ENCODE assay signal across 21 cellular contexts in the genomic region with DNA sequence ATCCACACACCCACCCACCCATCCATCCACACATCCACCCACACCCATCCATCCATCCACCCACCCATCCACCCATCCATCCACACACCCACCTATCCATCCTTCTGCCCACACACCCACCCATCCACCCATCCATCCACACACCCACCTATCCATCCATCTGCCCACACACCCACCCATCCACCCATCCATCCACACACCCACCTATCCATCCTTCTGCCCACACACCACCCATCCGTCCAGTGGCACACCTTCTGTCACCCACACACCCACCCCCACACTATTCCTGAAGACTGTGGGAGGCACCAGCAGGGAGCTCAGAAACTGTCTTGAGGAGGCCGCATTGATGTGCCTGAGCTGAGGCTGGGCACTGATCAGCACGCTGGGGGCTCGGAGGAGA. TPM values are rescaled to one million over a fixed set of nuclear protein-coding genes. Genes with fewer than 3 reads are reported as not detected.
DNase-seq lines count a peak whose midpoint lies in the region; ATAC-seq lines count a peak whose summit lies in the region.
"Had no signal": no experiment of that assay in that cellular context is flagged by ENCODE, and none has a peak within 500 bp of the region (broad histone marks: within the 10 kb centered on the region; RNA-seq: fewer than 3 reads in every experiment).

No MANE protein-coding gene starts in this region.

- H3K4me3 ChIP-seq in naive thymus-derived CD4-positive, alpha-beta T cell (ENCODE audit: low read length) = no peak overlapping the region
- H3K4me3 ChIP-seq: BLaER1, HAP-1 had no signal

- intact Hi-C loops in naive thymus-derived CD4-positive, alpha-beta T cell (cut with micrococcal nuclease) = no loop called here
- intact Hi-C loops in activated CD4-positive, alpha-beta memory T cell treated with anti-CD3 and anti-CD28 coated beads for 36 hours (cut with micrococcal nuclease) = no loop called here

- H3K4me1 Mint-ChIP-seq in T-helper 2 cell treated with Interferon-gamma antibody and Interleukin-4, amounts not matched to agents 5 μg/mL and 100 μg/mL, for 36 hours (ENCODE audit: low read depth) = peaks cover under 1% of the 10 kb centered on the region
- H3K4me1 Mint-ChIP-seq in stimulated activated naive CD8-positive, alpha-beta T cell treated with anti-CD3 and anti-CD28 coated beads, Interleukin-15, amount 100 ng/mL, for 72 hours = peaks cover 7% of the 10 kb centered on the region
- peaks cover 5 to 29% (median 15%) of the 10 kb centered on the region in 7 donors for H3K4me1 Mint-ChIP-seq in naive thymus-derived CD4-positive, alpha-beta T cell
- H3K4me1 Mint-ChIP-seq in activated CD4-positive, alpha-beta memory T cell treated with anti-CD3 and anti-CD28 coated beads for 36 hours (ENCODE audit: low read depth) = peaks cover 1% of the 10 kb centered on the region
- H3K4me1 Mint-ChIP-seq: B cell had no signal

- in situ Hi-C loops in G401 (cut with HindIII; ENCODE audit: low sequenced_read_pairs) = no loop called here

- peaks cover 0 to 81% (median 12%) of the 10 kb centered on the region in 3 experiments for H3K36me3 ChIP-seq in naive thymus-derived CD4-positive, alpha-beta T cell (ENCODE audit: control insufficient read depth in 2 of 3, insufficient read depth in 3 of 3, low read length in 3 of 3)
- H3K36me3 ChIP-seq: HAP-1 had no signal

- DNase-seq in T-helper 2 cell treated with Interferon-gamma antibody and Interleukin-4, amounts not matched to agents 5 μg/mL and 100 μg/mL, for 36 hours (ENCODE audit: low spot score) = no peak
- DNase-seq in T-helper 2 cell (no peak), G401 (ENCODE audit: low spot score) (no peak)
- DNase-seq in stimulated activated naive CD8-positive, alpha-beta T cell treated with anti-CD3 and anti-CD28 coated beads, Interleukin-15, amount 100 ng/mL, for 72 hours = no peak
- no peak for DNase-seq in stimulated activated naive CD8-positive, alpha-beta T cell treated with anti-CD3 and anti-CD28 coated beads, Interleukin-15, Interleukin-2, amounts not matched to agents 100 U/mL and 50 U/mL, for 24 hours
- DNase-seq in naive thymus-derived CD4-positive, alpha-beta T cell = no peak
- DNase-seq in activated CD4-positive, alpha-beta T cell treated with anti-CD3 and anti-CD28 coated beads, Interleukin-2, amount 50 U/mL, for 48 hours = no peak
- DNase-seq in activated CD4-positive, alpha-beta memory T cell treated with anti-CD3 and anti-CD28 coated beads for 36 hours = no peak
- DNase-seq: Caco-2; CD4-positive, CD25-positive, alpha-beta regulatory T cell; CD8-positive, alpha-beta T cell; DMS153; DND-41; GDM1; GOT3 had no signal

- peaks cover 18% of the 10 kb centered on the region for H3K36me3 Mint-ChIP-seq in T-helper 2 cell treated with Interferon-gamma antibody and Interleukin-4, amounts not matched to agents 5 μg/mL and 100 μg/mL, for 36 hours (ENCODE audit: low read depth)
- peaks cover 3 to 33% (median 13%) of the 10 kb centered on the region in 5 donors for H3K36me3 Mint-ChIP-seq in naive thymus-derived CD4-positive, alpha-beta T cell
- peaks cover 20% of the 10 kb centered on the region for H3K36me3 Mint-ChIP-seq in activated CD4-positive, alpha-beta memory T cell treated with anti-CD3 and anti-CD28 coated beads for 36 hours

- POLR2A ChIA-PET in naive thymus-derived CD4-positive, alpha-beta T cell (lab: Charles Lee) = no interaction called here
- POLR2A ChIA-PET in activated CD4-positive, alpha-beta memory T cell treated with anti-CD3 and anti-CD28 coated beads for 36 hours (lab: Charles Lee) = no interaction called here

- H3K27ac ChIP-seq in naive thymus-derived CD4-positive, alpha-beta T cell (ENCODE audit: low read depth, low read length) = peak overlapping the region; percentile 14
- H3K27ac ChIP-seq: 22Rv1, C4-2B had no signal

- CTCF ChIA-PET in naive thymus-derived CD4-positive, alpha-beta T cell (lab: Charles Lee) = interaction anchor here (1.1 kb wide), 1 partner anchor 220 kb away, joined by 3 read pairs; no protein-coding TSS in a partner anchor
- CTCF ChIA-PET in activated CD4-positive, alpha-beta memory T cell treated with anti-CD3 and anti-CD28 coated beads for 36 hours (lab: Charles Lee) = no interaction called here

- peaks cover 0 to 17% of the 10 kb centered on the region in 2 donors for H3K4me1 ChIP-seq in naive thymus-derived CD4-positive, alpha-beta T cell (ENCODE audit: control insufficient read depth in 2 of 2, insufficient read depth in 2 of 2, low read length in 2 of 2)
- H3K4me1 ChIP-seq: Caco-2, HAP-1 had no signal

- H3K27me3 ChIP-seq in naive thymus-derived CD4-positive, alpha-beta T cell (ENCODE audit: control insufficient read depth in 2 of 2, insufficient read depth in 2 of 2, low read length in 2 of 2) = no peaks in the 10 kb centered on the region
- H3K27me3 ChIP-seq: BLaER1 had no signal

- H3K4me3 Mint-ChIP-seq in T-helper 2 cell treated with Interferon-gamma antibody and Interleukin-4, amounts not matched to agents 5 μg/mL and 100 μg/mL, for 36 hours = no peak overlapping the region
- no peak overlapping the region for H3K4me3 Mint-ChIP-seq in stimulated activated naive CD8-positive, alpha-beta T cell treated with anti-CD3 and anti-CD28 coated beads, Interleukin-15, amount 100 ng/mL, for 72 hours
- no peak overlapping the region for H3K4me3 Mint-ChIP-seq in naive thymus-derived CD4-positive, alpha-beta T cell
- no peak overlapping the region for H3K4me3 Mint-ChIP-seq in activated CD4-positive, alpha-beta memory T cell treated with anti-CD3 and anti-CD28 coated beads for 36 hours
- H3K4me3 Mint-ChIP-seq: B cell; CD4-positive, CD25-positive, alpha-beta regulatory T cell; CD8-positive, alpha-beta T cell had no signal

- H3K27ac Mint-ChIP-seq in T-helper 2 cell treated with Interferon-gamma antibody and Interleukin-4, amounts not matched to agents 5 μg/mL and 100 μg/mL, for 36 hours = peak overlapping the region; percentile 31
- peak overlapping the region; percentile 57 to 71 for H3K27ac Mint-ChIP-seq in stimulated activated naive CD8-positive, alpha-beta T cell treated with anti-CD3 and anti-CD28 coated beads, Interleukin-15, amount 100 ng/mL, for 72 hours
- H3K27ac Mint-ChIP-seq in naive thymus-derived CD4-positive, alpha-beta T cell = peak overlapping the region in 1 of 9 donors; percentile 59
- no peak overlapping the region for H3K27ac Mint-ChIP-seq in activated CD4-positive, alpha-beta memory T cell treated with anti-CD3 and anti-CD28 coated beads for 36 hours
- H3K27ac Mint-ChIP-seq: B cell; CD4-positive, CD25-positive, alpha-beta regulatory T cell; CD8-positive, alpha-beta T cell had no signal

- H3K9me3 Mint-ChIP-seq in T-helper 2 cell treated with Interferon-gamma antibody and Interleukin-4, amounts not matched to agents 5 μg/mL and 100 μg/mL, for 36 hours = no peaks in the 10 kb centered on the region
- H3K9me3 Mint-ChIP-seq in stimulated activated naive CD8-positive, alpha-beta T cell treated with anti-CD3 and anti-CD28 coated beads, Interleukin-15, amount 100 ng/mL, for 72 hours = no peaks in the 10 kb centered on the region
- no peaks in the 10 kb centered on the region for H3K9me3 Mint-ChIP-seq in naive thymus-derived CD4-positive, alpha-beta T cell
- H3K9me3 Mint-ChIP-seq in activated CD4-positive, alpha-beta memory T cell treated with anti-CD3 and anti-CD28 coated beads for 36 hours = no peaks in the 10 kb centered on the region
- H3K9me3 Mint-ChIP-seq: CD4-positive, CD25-positive, alpha-beta regulatory T cell; CD8-positive, alpha-beta T cell had no signal

- no peaks in the 10 kb centered on the region for H3K27me3 Mint-ChIP-seq in T-helper 2 cell treated with Interferon-gamma antibody and Interleukin-4, amounts not matched to agents 5 μg/mL and 100 μg/mL, for 36 hours (ENCODE audit: low read depth)
- H3K27me3 Mint-ChIP-seq in stimulated activated naive CD8-positive, alpha-beta T cell treated with anti-CD3 and anti-CD28 coated beads, Interleukin-15, amount 100 ng/mL, for 72 hours = no peaks in the 10 kb centered on the region
- no peaks in the 10 kb centered on the region for H3K27me3 Mint-ChIP-seq in naive thymus-derived CD4-positive, alpha-beta T cell
- no peaks in the 10 kb centered on the region for H3K27me3 Mint-ChIP-seq in activated CD4-positive, alpha-beta memory T cell treated with anti-CD3 and anti-CD28 coated beads for 36 hours
- H3K27me3 Mint-ChIP-seq: B cell; CD4-positive, CD25-positive, alpha-beta regulatory T cell had no signal

- ATAC-seq in stimulated activated naive CD8-positive, alpha-beta T cell treated with anti-CD3 and anti-CD28 coated beads, Interleukin-15, amount 100 ng/mL, for 72 hours = peak; percentile 10
- ATAC-seq in stimulated activated naive CD8-positive, alpha-beta T cell treated with anti-CD3 and anti-CD28 coated beads, Interleukin-15, Interleukin-2, amounts not matched to agents 100 U/mL and 50 U/mL, for 24 hours = no peak
- ATAC-seq in naive thymus-derived CD4-positive, alpha-beta T cell = no peak
- ATAC-seq: CD8-positive, alpha-beta T cell had no signal

- H3K9me3 ChIP-seq in naive thymus-derived CD4-positive, alpha-beta T cell (ENCODE audit: control insufficient read depth in 2 of 3, low read length in 3 of 3) = no peaks in the 10 kb centered on the region
- H3K9me3 ChIP-seq: BLaER1, Caco-2, HAP-1 had no signal

RNA-seq across cellular contexts. Expression of a gene that starts 9.1 kb away (rescaled TPM):
- 100 to 1,000 TPM in 4 of 5 experiments, 10 to 100 TPM in 1; 82.4 to 203 (median 134) TPM for total RNA-seq in naive thymus-derived CD4-positive, alpha-beta T cell
- 10 to 100 TPM; 21.0 to 32.3 TPM for polyA plus RNA-seq in naive thymus-derived CD4-positive, alpha-beta T cell
- 13.6 and 53.5 TPM in 2 replicates for total RNA-seq in G401 (2014; rRNA removed; shearing (Covaris generic))
- total RNA-seq in activated CD4-positive, alpha-beta memory T cell treated with anti-CD3 and anti-CD28 coated beads for 36 hours = 10 to 100 TPM; 34.5 to 35.3 TPM

RNA-seq across cellular contexts. Expression of a gene that starts 31.7 kb away (rescaled TPM):
- total RNA-seq in naive thymus-derived CD4-positive, alpha-beta T cell = under 1 TPM in 2 of 5 experiments, not detected in 3; 0.39 to 0.80 TPM
- polyA plus RNA-seq in naive thymus-derived CD4-positive, alpha-beta T cell = not detected
- total RNA-seq in G401 (2014; rRNA removed; shearing (Covaris generic)) = 0.37 TPM in 1 of 2 replicates, not detected in the other
- total RNA-seq in activated CD4-positive, alpha-beta memory T cell treated with anti-CD3 and anti-CD28 coated beads for 36 hours = under 1 TPM in 1 of 2 experiments, not detected in 1; 0.67 TPM
- total RNA-seq: CD4-positive, CD25-positive, alpha-beta regulatory T cell; CD8-positive, alpha-beta T cell had no signal
- polyA plus RNA-seq: AG04450; CD4-positive, CD25-positive, alpha-beta regulatory T cell had no signal

RNA-seq across cellular contexts. Expression of a gene that starts 38.6 kb away (rescaled TPM):
- 100 to 1,000 TPM in 1 of 5 experiments, 10 to 100 TPM in 4; 73.1 to 194 (median 86.5) TPM for total RNA-seq in naive thymus-derived CD4-positive, alpha-beta T cell
- 10 to 100 TPM; 17.8 to 20.3 TPM for polyA plus RNA-seq in naive thymus-derived CD4-positive, alpha-beta T cell
- total RNA-seq in G401 (2014; rRNA removed; shearing (Covaris generic)) = 87.6 and 99.9 TPM in 2 replicates
- total RNA-seq in activated CD4-positive, alpha-beta memory T cell treated with anti-CD3 and anti-CD28 coated beads for 36 hours = 10 to 100 TPM; 52.0 to 52.9 TPM
